24 cellular contexts compared by ENCODE assay signal in genomic region chr17:17626151-17626805, GRCh38. TPM values are rescaled to one million over a fixed set of nuclear protein-coding genes. Genes with fewer than 3 reads are reported as not detected.
DNase-seq lines count a peak whose midpoint lies in the region; ATAC-seq and TF ChIP-seq lines count a peak whose summit lies in the region.
"Had no signal": no experiment of that assay in that cellular context is flagged by ENCODE, and none has a peak within 500 bp of the region (broad histone marks: within the 10 kb centered on the region; RNA-seq: fewer than 3 reads in every experiment).

No MANE protein-coding gene starts in this region.

- H3K27me3 ChIP-seq in endodermal cell (ENCODE audit: control insufficient read depth, insufficient read depth, low read length, poor library complexity, severe bottlenecking): no peaks in the 10 kb centered on the region
- H3K27me3 ChIP-seq: adrenal gland; BLaER1 treated with 17β-estradiol and CSF1 and Interleukin-3, amounts not matched to agents 10 nM and 100 nM; cardiac muscle cell; dorsolateral prefrontal cortex; MG63 had no signal

- peak; percentile 14 for DNase-seq in DMS53 (lab: John Stamatoyannopoulos, UW)
- no peak for DNase-seq in DMS53 treated with DMSO at 0.1 percent for 48 hours (lab: John Stamatoyannopoulos, UW; ENCODE audit: unreplicated experiment)
- peak; percentile 63 for DNase-seq in NCI-H2196 (lab: John Stamatoyannopoulos, UW; ENCODE audit: unreplicated experiment)
- peak; percentile 95 for DNase-seq in endodermal cell
- DNase-seq in retina: peak; percentile 50
- no peak for DNase-seq in NCI-H82 treated with DMSO at 0.1 percent for 48 hours (lab: John Stamatoyannopoulos, UW; ENCODE audit: unreplicated experiment)
- DNase-seq: activated CD4-positive, CD25-positive, alpha-beta regulatory T cell; adrenal gland; DND-41; dorsolateral prefrontal cortex; MG63; NCI-H226; nephron progenitor cell; stimulated activated CD4-positive, alpha-beta T cell treated with anti-CD3 and anti-CD28 coated beads, Interleukin-15, amount 100 ng/mL, for 24 hours; stimulated activated naive CD8-positive, alpha-beta T cell treated with anti-CD3 and anti-CD28 coated beads, Interleukin-15, Interleukin-2, amounts not matched to agents 100 U/mL and 50 U/mL, for 24 hours; T-helper 17 cell; trophoblast cell had no signal

- WGBS in endodermal cell (ENCODE audit: insufficient coverage in 1 of 2, insufficient read length in 1 of 2), 2 experiments: 15 to 21% methylated on average over 12 to 19 of the region's 19 CpGs

- H3K9ac ChIP-seq in endodermal cell (ENCODE audit: extremely low read depth, low read length, poor library complexity, severe bottlenecking): no peak overlapping the region
- H3K9ac ChIP-seq: BLaER1 treated with 17β-estradiol and CSF1 and Interleukin-3, amounts not matched to agents 10 nM and 100 nM had no signal

- no peak for TF ChIP-seq CTCF in endodermal cell (conservative IDR thresholded peaks at IDR 0.05)

- no peak overlapping the region for H3K4me3 ChIP-seq in endodermal cell (ENCODE audit: low read length)
- H3K4me3 ChIP-seq: adrenal gland; BLaER1 treated with 17β-estradiol and CSF1 and Interleukin-3, amounts not matched to agents 10 nM and 100 nM; cardiac muscle cell; dorsolateral prefrontal cortex; gastroesophageal sphincter; MG63 had no signal

- ATAC-seq in GM18861 (IDR thresholded peaks at IDR 0.05; ENCODE audit: unreplicated experiment) (no peak), HG03378 (IDR thresholded peaks at IDR 0.05; ENCODE audit: unreplicated experiment) (no peak)
- ATAC-seq: gastroesophageal sphincter; stimulated activated naive CD8-positive, alpha-beta T cell treated with anti-CD3 and anti-CD28 coated beads, Interleukin-15, Interleukin-2, amounts not matched to agents 100 U/mL and 50 U/mL, for 24 hours; T-helper 17 cell had no signal

- no peak overlapping the region for H3K27ac ChIP-seq in endodermal cell (ENCODE audit: low read depth, low read length)
- H3K27ac ChIP-seq: 22Rv1; adrenal gland; BLaER1 treated with 17β-estradiol and CSF1 and Interleukin-3, amounts not matched to agents 10 nM and 100 nM; cardiac muscle cell; dorsolateral prefrontal cortex; gastroesophageal sphincter had no signal

- no peaks in the 10 kb centered on the region for H3K9me3 Mint-ChIP-seq in endodermal cell
- H3K9me3 Mint-ChIP-seq: activated T-helper 2 cell treated with anti-CD3 and anti-CD28 coated beads, Interferon-gamma antibody, Interleukin-2, Interleukin-4, amounts not matched to agents 10 μg/mL and 5 μg/mL and 100 μg/mL, durations not matched to agents 14 hours and 24 hours and 36 hours; nephron progenitor cell had no signal

- H3K4me1 ChIP-seq in endodermal cell (ENCODE audit: control insufficient read depth, insufficient read depth, low read length): no peaks in the 10 kb centered on the region
- H3K4me1 ChIP-seq: adrenal gland, gastroesophageal sphincter had no signal

- peak overlapping the region; percentile 87 for H3K27ac Mint-ChIP-seq in endodermal cell
- H3K27ac Mint-ChIP-seq: activated T-helper 2 cell treated with anti-CD3 and anti-CD28 coated beads, Interferon-gamma antibody, Interleukin-2, Interleukin-4, amounts not matched to agents 10 μg/mL and 5 μg/mL and 100 μg/mL, durations not matched to agents 14 hours and 24 hours and 36 hours; nephron progenitor cell; T-helper 17 cell had no signal

- peak overlapping the region; percentile 38 for H3K4me3 Mint-ChIP-seq in endodermal cell
- H3K4me3 Mint-ChIP-seq: nephron progenitor cell, T-helper 17 cell had no signal

- H3K4me1 Mint-ChIP-seq in endodermal cell: peaks cover 12% of the 10 kb centered on the region

- H3K9me3 ChIP-seq in endodermal cell (ENCODE audit: control insufficient read depth, low read length): no peaks in the 10 kb centered on the region
- H3K9me3 ChIP-seq: adrenal gland; BLaER1 treated with 17β-estradiol and CSF1 and Interleukin-3, amounts not matched to agents 10 nM and 100 nM; gastroesophageal sphincter; MG63 had no signal

- H3K36me3 Mint-ChIP-seq in endodermal cell (ENCODE audit: low read depth): no peaks in the 10 kb centered on the region

- H3K27me3 Mint-ChIP-seq in endodermal cell (ENCODE audit: insufficient read depth): no peaks in the 10 kb centered on the region
- H3K27me3 Mint-ChIP-seq: T-helper 17 cell had no signal

- H3K36me3 ChIP-seq in endodermal cell (ENCODE audit: control insufficient read depth, insufficient read depth, low read length): no peaks in the 10 kb centered on the region
- H3K36me3 ChIP-seq: adrenal gland; BLaER1 treated with 17β-estradiol and CSF1 and Interleukin-3, amounts not matched to agents 10 nM and 100 nM; cardiac muscle cell; gastroesophageal sphincter; MG63 had no signal

RNA-seq across cellular contexts. Expression of gene PEMT, which starts 34.8 kb away (rescaled TPM):
- 10 to 100 TPM; 38.3 to 52.7 TPM for total RNA-seq in endodermal cell
- polyA plus RNA-seq in endodermal cell (2013, experiment 1 of 2): 49.1 TPM
- 42.1 TPM for polyA plus RNA-seq in endodermal cell (2013, experiment 2 of 2)

RNA-seq across cellular contexts. Expression of gene RAI1, which starts 55.0 kb away (rescaled TPM):
- 10 to 100 TPM; 35.9 to 42.9 TPM for total RNA-seq in endodermal cell
- polyA plus RNA-seq in endodermal cell (2013, experiment 1 of 2): 34.4 TPM
- 37.1 TPM for polyA plus RNA-seq in endodermal cell (2013, experiment 2 of 2)

Comparison
In these comparisons a context has a peak if more than half of its experiments do, and no peak if none do; other contexts are left out.
1. DNase-seq: peak in DMS53 (single experiment), NCI-H2196 (single experiment), endodermal cell (single experiment) and retina (single experiment); none in DMS53 treated with DMSO at 0.1 percent for 48 hours (single experiment) and NCI-H82 treated with DMSO at 0.1 percent for 48 hours (single experiment).